ENCODE assay signal across 18 cellular contexts in the genomic region with DNA sequence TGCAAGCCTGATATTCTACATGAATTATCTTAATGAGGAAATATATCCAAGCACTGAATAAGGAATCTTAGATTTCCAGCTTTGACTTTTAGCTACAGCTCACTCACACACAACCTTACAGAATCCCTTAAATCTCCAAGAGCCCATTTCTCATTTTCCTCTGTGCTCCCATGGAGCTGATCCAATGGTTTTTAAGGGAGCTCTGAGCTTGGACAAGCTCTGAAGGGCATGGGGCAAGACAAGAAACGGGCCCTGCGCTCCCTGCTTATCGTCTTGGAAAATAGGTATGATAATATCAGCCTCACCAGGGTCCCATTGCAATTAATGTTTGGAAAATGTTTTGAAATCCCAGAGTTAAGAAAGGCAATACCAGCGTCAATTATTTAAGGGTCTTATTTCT.
"Had no signal": no experiment of that assay in that cellular context is flagged by ENCODE, and none has a peak within 500 bp of the region (broad histone marks: within the 10 kb centered on the region; RNA-seq: fewer than 3 reads in every experiment).

No MANE protein-coding gene starts in this region.

- H3K27me3 ChIP-seq: gastroesophageal sphincter, spleen, suprapubic skin had no signal

- ATAC-seq: activated CD4-positive, CD25-positive, alpha-beta regulatory T cell treated with anti-CD3 and anti-CD28 coated beads, Interleukin-2, amount 50 U/mL, for 24 hours; gastroesophageal sphincter; mucosa of descending colon; naive thymus-derived CD4-positive, alpha-beta T cell; right cardiac atrium had no signal

- H3K27ac Mint-ChIP-seq: activated naive CD8-positive, alpha-beta T cell treated with anti-CD3 and anti-CD28 coated beads, Interleukin-2, amount 10 ng/mL, durations not matched to agents 7 days and 5 days; activated T-helper 1 cell treated with anti-CD3 and anti-CD28 coated beads, Interleukin-12 subunit alpha, Interleukin-12 subunit beta, Interleukin-2, Interleukin-4 antibody, amounts not matched to agents 30 ng/mL and 10 ng/mL and 1 ng/mL, durations not matched to agents 14 hours and 24 hours and 36 hours; naive thymus-derived CD4-positive, alpha-beta T cell; stimulated activated naive CD8-positive, alpha-beta T cell treated with anti-CD3 and anti-CD28 coated beads, Interleukin-15, Interleukin-2, amounts not matched to agents 100 ng/mL and 50 ng/mL, for 24 hours; type B pancreatic cell had no signal

- H3K36me3 ChIP-seq: gastroesophageal sphincter, prostate gland, spleen, suprapubic skin had no signal

- H3K4me1 ChIP-seq: gastroesophageal sphincter, prostate gland, spleen, suprapubic skin had no signal

- H3K4me1 Mint-ChIP-seq: activated naive CD8-positive, alpha-beta T cell treated with anti-CD3 and anti-CD28 coated beads, Interleukin-2, amount 10 ng/mL, durations not matched to agents 7 days and 5 days; naive thymus-derived CD4-positive, alpha-beta T cell had no signal

- H3K27ac ChIP-seq: gastroesophageal sphincter, prostate gland, spleen, suprapubic skin had no signal

- H3K9me3 Mint-ChIP-seq: activated T-helper 1 cell treated with anti-CD3 and anti-CD28 coated beads, Interleukin-12 subunit alpha, Interleukin-12 subunit beta, Interleukin-2, Interleukin-4 antibody, amounts not matched to agents 30 ng/mL and 10 ng/mL and 1 ng/mL, durations not matched to agents 14 hours and 24 hours and 36 hours; stimulated activated naive CD8-positive, alpha-beta T cell treated with anti-CD3 and anti-CD28 coated beads, Interleukin-15, Interleukin-2, amounts not matched to agents 100 ng/mL and 50 ng/mL, for 24 hours; type B pancreatic cell had no signal

- H3K36me3 Mint-ChIP-seq: activated naive CD8-positive, alpha-beta T cell treated with anti-CD3 and anti-CD28 coated beads, Interleukin-2, amount 10 ng/mL, durations not matched to agents 7 days and 5 days; naive thymus-derived CD4-positive, alpha-beta T cell; type B pancreatic cell had no signal

- DNase-seq: activated CD4-positive, alpha-beta T cell treated with anti-CD3 and anti-CD28 coated beads, Interleukin-2, amount 50 U/mL, for 1 hour; activated CD8-positive, alpha-beta memory T cell treated with anti-CD3 and anti-CD28 coated beads for 24 hours; activated naive CD8-positive, alpha-beta T cell treated with anti-CD3 and anti-CD28 coated beads, Interleukin-2, amount 10 ng/mL, durations not matched to agents 7 days and 5 days; anterior cingulate cortex; mucosa of descending colon; naive thymus-derived CD4-positive, alpha-beta T cell; occipital lobe; right cardiac atrium; spleen; T-helper 9 cell had no signal

- H3K4me3 ChIP-seq: gastroesophageal sphincter, lung, mucosa of descending colon, prostate gland, spleen, suprapubic skin had no signal

- H3K27me3 Mint-ChIP-seq: activated naive CD8-positive, alpha-beta T cell treated with anti-CD3 and anti-CD28 coated beads, Interleukin-2, amount 10 ng/mL, durations not matched to agents 7 days and 5 days; naive thymus-derived CD4-positive, alpha-beta T cell; stimulated activated naive CD8-positive, alpha-beta T cell treated with anti-CD3 and anti-CD28 coated beads, Interleukin-15, Interleukin-2, amounts not matched to agents 100 ng/mL and 50 ng/mL, for 24 hours; type B pancreatic cell had no signal

- H3K4me3 Mint-ChIP-seq: activated naive CD8-positive, alpha-beta T cell treated with anti-CD3 and anti-CD28 coated beads, Interleukin-2, amount 10 ng/mL, durations not matched to agents 7 days and 5 days; activated T-helper 1 cell treated with anti-CD3 and anti-CD28 coated beads, Interleukin-12 subunit alpha, Interleukin-12 subunit beta, Interleukin-2, Interleukin-4 antibody, amounts not matched to agents 30 ng/mL and 10 ng/mL and 1 ng/mL, durations not matched to agents 14 hours and 24 hours and 36 hours; naive thymus-derived CD4-positive, alpha-beta T cell; stimulated activated naive CD8-positive, alpha-beta T cell treated with anti-CD3 and anti-CD28 coated beads, Interleukin-15, Interleukin-2, amounts not matched to agents 100 ng/mL and 50 ng/mL, for 24 hours; type B pancreatic cell had no signal

- H3K9me3 ChIP-seq: gastroesophageal sphincter, mucosa of descending colon, prostate gland, spleen, suprapubic skin had no signal
